8 cellular contexts compared by ENCODE assay signal in the genomic region with DNA sequence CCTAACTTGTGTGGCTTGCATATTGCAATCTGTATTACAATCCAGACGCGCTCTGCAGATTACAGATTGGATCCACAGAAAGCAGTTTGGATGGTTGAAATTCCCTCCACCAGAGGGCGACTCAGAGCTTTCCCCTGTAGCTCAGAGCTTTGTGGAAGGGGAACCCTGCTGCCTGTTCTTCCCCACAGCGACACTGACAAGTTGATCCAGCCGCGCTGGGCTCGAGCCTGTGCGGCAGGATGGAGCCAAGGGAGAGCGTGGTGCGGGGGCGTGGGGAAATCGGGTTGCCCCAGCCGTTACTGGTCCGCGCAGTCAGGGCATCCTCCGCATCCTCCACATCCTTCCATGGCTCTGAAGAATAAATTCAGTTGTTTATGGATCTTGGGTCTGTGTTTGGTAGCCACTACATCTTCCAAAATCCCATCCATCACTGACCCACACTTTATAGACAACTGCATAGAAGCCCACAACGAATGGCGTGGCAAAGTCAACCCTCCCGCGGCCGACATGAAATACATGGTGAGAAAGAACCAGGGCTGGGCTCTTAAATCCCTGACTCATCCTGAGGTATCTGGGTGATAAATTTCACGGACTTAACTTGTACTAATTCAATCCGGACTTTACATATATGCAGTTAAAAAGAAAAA. TPM values are rescaled to one million over a fixed set of nuclear protein-coding genes. Genes with fewer than 3 reads are reported as not detected.
DNase-seq lines count a peak whose midpoint lies in the region; ATAC-seq and TF ChIP-seq lines count a peak whose summit lies in the region.

A gene with protein sequence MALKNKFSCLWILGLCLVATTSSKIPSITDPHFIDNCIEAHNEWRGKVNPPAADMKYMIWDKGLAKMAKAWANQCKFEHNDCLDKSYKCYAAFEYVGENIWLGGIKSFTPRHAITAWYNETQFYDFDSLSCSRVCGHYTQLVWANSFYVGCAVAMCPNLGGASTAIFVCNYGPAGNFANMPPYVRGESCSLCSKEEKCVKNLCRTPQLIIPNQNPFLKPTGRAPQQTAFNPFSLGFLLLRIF (plus strand): TSS at position 287 of the 647 bp plus-strand sequence. CDS start 59 bp downstream, at position 346.

- peaks cover 18% of the 10 kb centered on the region for H3K4me1 Mint-ChIP-seq in activated naive CD4-positive, alpha-beta T cell treated with anti-CD3 and anti-CD28 coated beads for 36 hours (ENCODE audit: low read depth)

- no peak for TF ChIP-seq POLR2A in suprapubic skin (IDR thresholded peaks at IDR 0.05)

- peak within 1 kb of the TSS; percentile 44 for H3K4me3 Mint-ChIP-seq in activated naive CD4-positive, alpha-beta T cell treated with anti-CD3 and anti-CD28 coated beads for 36 hours

- TF ChIP-seq EP300 in suprapubic skin (IDR thresholded peaks at IDR 0.05) = no peak

- TF ChIP-seq CTCF in RWPE2 (IDR thresholded peaks at IDR 0.05; ENCODE audit: poor library complexity, severe bottlenecking) (peak; percentile 90), suprapubic skin (IDR thresholded peaks at IDR 0.05) (peak; percentile 78 to 85)

- H3K27me3 Mint-ChIP-seq in activated naive CD4-positive, alpha-beta T cell treated with anti-CD3 and anti-CD28 coated beads for 36 hours (ENCODE audit: low read depth) = peaks cover 32% of the 10 kb centered on the region

- ATAC-seq in GM21360 (IDR thresholded peaks at IDR 0.05; ENCODE audit: unreplicated experiment) (peak; percentile 65), RWPE2 (ENCODE audit: low read depth) (peak; percentile 65)

- no peaks in the 10 kb centered on the region for H3K9me3 ChIP-seq in RWPE2 (ENCODE audit: severe bottlenecking)
- no peaks in the 10 kb centered on the region for H3K9me3 ChIP-seq in suprapubic skin

- H3K27me3 ChIP-seq in RWPE2 (ENCODE audit: insufficient read depth, poor library complexity, severe bottlenecking) (no peaks in the 10 kb centered on the region), suprapubic skin (no peaks in the 10 kb centered on the region)

- no peak within 1 kb of the TSS for H3K27ac Mint-ChIP-seq in activated naive CD4-positive, alpha-beta T cell treated with anti-CD3 and anti-CD28 coated beads for 36 hours

- CTCF ChIA-PET in activated naive CD4-positive, alpha-beta T cell treated with anti-CD3 and anti-CD28 coated beads for 36 hours (lab: Charles Lee) = interaction anchor here (0.8 to 4.2 kb wide), 10 partner anchors 13 to 796 kb away, joined by 3 to 23 read pairs (median 4); partner anchors contain the start of gene GLIPR1L2

- H3K4me3 ChIP-seq in RWPE2 (ENCODE audit: severe bottlenecking) (peak within 1 kb of the TSS; percentile 9), suprapubic skin (peak within 1 kb of the TSS; percentile 38)

- DNase-seq in DMS53 (lab: John Stamatoyannopoulos, UW) (peak; percentile 96), HS-5 (ENCODE audit: low read depth) (peak; percentile 61), RWPE2 (ENCODE audit: low spot score) (peak; percentile 45), globus pallidus (ENCODE audit: low spot score) (peak; percentile 92), occipital lobe (lab: John Stamatoyannopoulos, UW) (peak; percentile 86), suprapubic skin (ENCODE audit: low spot score in 2 of 2) (peak; percentile 89)
- DNase-seq in activated naive CD4-positive, alpha-beta T cell treated with anti-CD3 and anti-CD28 coated beads for 36 hours = peak; percentile 92

- H3K4me1 ChIP-seq in RWPE2 (ENCODE audit: insufficient read depth, poor library complexity, severe bottlenecking) = peaks cover 2% of the 10 kb centered on the region
- H3K4me1 ChIP-seq in suprapubic skin = peaks cover 15% of the 10 kb centered on the region

- H3K27ac ChIP-seq in RWPE2 (ENCODE audit: poor library complexity, severe bottlenecking) (no peak within 1 kb of the TSS), suprapubic skin (no peak within 1 kb of the TSS)

- intact Hi-C loops in activated naive CD4-positive, alpha-beta T cell treated with anti-CD3 and anti-CD28 coated beads for 36 hours (cut with micrococcal nuclease) = loop anchor here (1.0 to 10.0 kb wide), 7 partner anchors 57 to 1220 kb away; partner anchors contain the start of genes BBS10, GLIPR1, GLIPR1L2 and OSBPL8

- WGBS in suprapubic skin = 2% methylated on average over 17 of the region's 23 CpGs

- no peaks in the 10 kb centered on the region for H3K9me3 Mint-ChIP-seq in activated naive CD4-positive, alpha-beta T cell treated with anti-CD3 and anti-CD28 coated beads for 36 hours

- no peaks in the 10 kb centered on the region for H3K36me3 Mint-ChIP-seq in activated naive CD4-positive, alpha-beta T cell treated with anti-CD3 and anti-CD28 coated beads for 36 hours (ENCODE audit: low read depth)

- H3K36me3 ChIP-seq in RWPE2 (ENCODE audit: low read depth) (no peaks in the 10 kb centered on the region), suprapubic skin (no peaks in the 10 kb centered on the region)

RNA-seq across cellular contexts. Expression of the gene that starts here (rescaled TPM):
- total RNA-seq in activated naive CD4-positive, alpha-beta T cell treated with anti-CD3 and anti-CD28 coated beads for 36 hours = not detected
- total RNA-seq in occipital lobe = not detected
- total RNA-seq in suprapubic skin = not detected

Comparison
In these comparisons a context has a peak if more than half of its experiments do, and no peak if none do; other contexts are left out.
1. Peak in DNase-seq in activated naive CD4-positive, alpha-beta T cell treated with anti-CD3 and anti-CD28 coated beads for 36 hours; RNA of the gene not detected or under 1 TPM.
2. Peak in DNase-seq in occipital lobe; RNA of the gene not detected or under 1 TPM.
3. Peak in DNase-seq and H3K4me3 ChIP-seq in suprapubic skin; RNA of the gene not detected or under 1 TPM.
4. DNase-seq: peak in every context shown above with its lines; median percentile 96 in DMS53; 92 in activated naive CD4-positive, alpha-beta T cell treated with anti-CD3 and anti-CD28 coated beads for 36 hours; 92 in globus pallidus; 89 in suprapubic skin; 86 in occipital lobe; 61 in HS-5; 45 in RWPE2.